Comparison of ENCODE assay signal across 9 cellular contexts in genomic region chr9:132945186-132946130, GRCh38. TPM values are rescaled to one million over a fixed set of nuclear protein-coding genes. Genes with fewer than 3 reads are reported as not detected.
DNase-seq lines count a peak whose midpoint lies in the region; ATAC-seq and TF ChIP-seq lines count a peak whose summit lies in the region.
"Had no signal": no experiment of that assay in that cellular context is flagged by ENCODE, and none has a peak within 500 bp of the region (broad histone marks: within the 10 kb centered on the region; RNA-seq: fewer than 3 reads in every experiment).

No MANE protein-coding gene starts in this region.

- TF ChIP-seq EP300 in suprapubic skin (IDR thresholded peaks at IDR 0.05), result no peak

- POLR2A ChIA-PET in activated CD8-positive, alpha-beta T cell treated with anti-CD3 and anti-CD28 coated beads, Interleukin-2, amount 10 ng/mL, durations not matched to agents 7 days and 5 days (lab: Charles Lee), result interaction anchor here (0.8 to 1.3 kb wide), 2 partner anchors 59 to 175 kb away, joined by 3 read pairs; no protein-coding TSS in a partner anchor

- peak overlapping the region; percentile 99 for H3K4me3 Mint-ChIP-seq in T-helper 2 cell treated with Interferon-gamma antibody and Interleukin-4, amounts not matched to agents 5 μg/mL and 100 μg/mL, for 36 hours
- H3K4me3 Mint-ChIP-seq in activated CD8-positive, alpha-beta T cell treated with anti-CD3 and anti-CD28 coated beads, Interleukin-2, amount 10 ng/mL, durations not matched to agents 7 days and 5 days, result peak overlapping the region; percentile 84

- TF ChIP-seq POLR2A in suprapubic skin (IDR thresholded peaks at IDR 0.05), result no peak

- no peak for DNase-seq in T-helper 2 cell treated with Interferon-gamma antibody and Interleukin-4, amounts not matched to agents 5 μg/mL and 100 μg/mL, for 36 hours (ENCODE audit: low spot score)
- DNase-seq in T-helper 2 cell (no peak), inferior parietal cortex (ENCODE audit: extremely low spot score) (peak; percentile 40), suprapubic skin (ENCODE audit: low spot score in 2 of 2) (no peak), islet precursor cell (no peak)
- DNase-seq in activated CD8-positive, alpha-beta T cell treated with anti-CD3 and anti-CD28 coated beads, Interleukin-2, amount 10 ng/mL, durations not matched to agents 7 days and 5 days, result no peak
- DNase-seq in activated CD4-positive, CD25-positive, alpha-beta regulatory T cell (lab: John Stamatoyannopoulos, UW), result no peak
- DNase-seq in stimulated activated CD4-positive, alpha-beta T cell treated with anti-CD3 and anti-CD28 coated beads, Interleukin-4, amount 100 ng/mL, for 1 hour, result no peak

- no peaks in the 10 kb centered on the region for H3K27me3 ChIP-seq in suprapubic skin

- H3K9me3 Mint-ChIP-seq in T-helper 2 cell treated with Interferon-gamma antibody and Interleukin-4, amounts not matched to agents 5 μg/mL and 100 μg/mL, for 36 hours, result no peaks in the 10 kb centered on the region
- no peaks in the 10 kb centered on the region for H3K9me3 Mint-ChIP-seq in activated CD8-positive, alpha-beta T cell treated with anti-CD3 and anti-CD28 coated beads, Interleukin-2, amount 10 ng/mL, durations not matched to agents 7 days and 5 days (ENCODE audit: insufficient read depth)

- H3K27ac Mint-ChIP-seq in T-helper 2 cell treated with Interferon-gamma antibody and Interleukin-4, amounts not matched to agents 5 μg/mL and 100 μg/mL, for 36 hours, result peak overlapping the region; percentile 100
- H3K27ac Mint-ChIP-seq in activated CD8-positive, alpha-beta T cell treated with anti-CD3 and anti-CD28 coated beads, Interleukin-2, amount 10 ng/mL, durations not matched to agents 7 days and 5 days, result peak overlapping the region; percentile 99

- H3K27ac ChIP-seq in suprapubic skin, result peak overlapping the region; percentile 98

- H3K4me3 ChIP-seq in suprapubic skin, result peak overlapping the region; percentile 100

- peaks cover 33% of the 10 kb centered on the region for H3K4me1 ChIP-seq in suprapubic skin

- CTCF ChIA-PET in activated CD8-positive, alpha-beta T cell treated with anti-CD3 and anti-CD28 coated beads, Interleukin-2, amount 10 ng/mL, durations not matched to agents 7 days and 5 days (lab: Charles Lee), result interaction anchor here (0.9 to 4.5 kb wide), 6 partner anchors 10 to 534 kb away, joined by 3 to 21 read pairs (median 4); partner anchors contain the start of gene GFI1B

- ATAC-seq in activated CD8-positive, alpha-beta T cell treated with anti-CD3 and anti-CD28 coated beads, Interleukin-2, amount 10 ng/mL, durations not matched to agents 7 days and 5 days, result no peak

- peaks cover 14% of the 10 kb centered on the region for H3K4me1 Mint-ChIP-seq in T-helper 2 cell treated with Interferon-gamma antibody and Interleukin-4, amounts not matched to agents 5 μg/mL and 100 μg/mL, for 36 hours (ENCODE audit: low read depth)
- H3K4me1 Mint-ChIP-seq in activated CD8-positive, alpha-beta T cell treated with anti-CD3 and anti-CD28 coated beads, Interleukin-2, amount 10 ng/mL, durations not matched to agents 7 days and 5 days (ENCODE audit: low read depth), result peaks cover 27% of the 10 kb centered on the region

- WGBS in suprapubic skin, result 68% methylated on average over 21 of the region's 23 CpGs

- no peak for TF ChIP-seq CTCF in suprapubic skin (IDR thresholded peaks at IDR 0.05)

- H3K27me3 Mint-ChIP-seq in T-helper 2 cell treated with Interferon-gamma antibody and Interleukin-4, amounts not matched to agents 5 μg/mL and 100 μg/mL, for 36 hours (ENCODE audit: low read depth), result no peaks in the 10 kb centered on the region
- H3K27me3 Mint-ChIP-seq in activated CD8-positive, alpha-beta T cell treated with anti-CD3 and anti-CD28 coated beads, Interleukin-2, amount 10 ng/mL, durations not matched to agents 7 days and 5 days (ENCODE audit: low read depth), result no peaks in the 10 kb centered on the region

- H3K36me3 ChIP-seq in suprapubic skin, result no peaks in the 10 kb centered on the region

- H3K36me3 Mint-ChIP-seq in T-helper 2 cell treated with Interferon-gamma antibody and Interleukin-4, amounts not matched to agents 5 μg/mL and 100 μg/mL, for 36 hours (ENCODE audit: low read depth), result no peaks in the 10 kb centered on the region
- peaks cover 2% of the 10 kb centered on the region for H3K36me3 Mint-ChIP-seq in activated CD8-positive, alpha-beta T cell treated with anti-CD3 and anti-CD28 coated beads, Interleukin-2, amount 10 ng/mL, durations not matched to agents 7 days and 5 days (ENCODE audit: low read depth)

- H3K9me3 ChIP-seq in suprapubic skin, result no peaks in the 10 kb centered on the region

RNA-seq across cellular contexts. Expression of gene TSC1, which starts 1.0 kb away (rescaled TPM):
- 10 to 100 TPM; 26.1 to 26.6 TPM for total RNA-seq in activated CD8-positive, alpha-beta T cell treated with anti-CD3 and anti-CD28 coated beads, Interleukin-2, amount 10 ng/mL, durations not matched to agents 7 days and 5 days
- total RNA-seq in suprapubic skin, result 100 to 1,000 TPM in 1 of 4 donors, 10 to 100 TPM in 3; 36.4 to 155 (median 46.6) TPM

RNA-seq across cellular contexts. Expression of gene GFI1B, which starts 33.0 kb away (rescaled TPM):
- total RNA-seq in activated CD8-positive, alpha-beta T cell treated with anti-CD3 and anti-CD28 coated beads, Interleukin-2, amount 10 ng/mL, durations not matched to agents 7 days and 5 days, result not detected
- not detected for total RNA-seq in suprapubic skin
- total RNA-seq: Daoy had no signal
